In genomic region chr19:35241417-35241816, GRCh38 we compare ENCODE assay signal across 38 cellular contexts. TPM values are rescaled to one million over a fixed set of nuclear protein-coding genes. Genes with fewer than 3 reads are reported as not detected.
"Had no signal": no experiment of that assay in that cellular context is flagged by ENCODE, and none has a peak within 500 bp of the region (broad histone marks: within the 10 kb centered on the region; RNA-seq: fewer than 3 reads in every experiment).

No MANE protein-coding gene starts in this region.

- H3K9me3 ChIP-seq: pancreas, prostate gland had no signal

- H3K27ac Mint-ChIP-seq: activated naive CD8-positive, alpha-beta T cell treated with anti-CD3 and anti-CD28 coated beads for 36 hours; activated T-helper 2 cell treated with anti-CD3 and anti-CD28 coated beads, Interferon-gamma antibody, Interleukin-2, Interleukin-4, amounts not matched to agents 10 μg/mL and 5 μg/mL and 100 μg/mL, durations not matched to agents 14 hours and 24 hours and 36 hours; brain; mesothelial cell of epicardium; stimulated activated naive CD8-positive, alpha-beta T cell treated with anti-CD3 and anti-CD28 coated beads, Interleukin-15, Interleukin-2, amounts not matched to agents 100 ng/mL and 50 ng/mL, for 24 hours; type B pancreatic cell had no signal

- ATAC-seq: gastrocnemius medialis, left cardiac atrium, pancreas, sciatic nerve had no signal

- H3K27ac ChIP-seq: ascending aorta, cardiac muscle cell, coronary artery, gastrocnemius medialis, hepatocyte, pancreas, prostate gland, VCaP had no signal

- H3K4me3 ChIP-seq: ascending aorta, cardiac muscle cell, coronary artery, dorsolateral prefrontal cortex, gastrocnemius medialis, hepatocyte, pancreas, prostate gland, skin epidermis had no signal

- H3K9me3 Mint-ChIP-seq: type B pancreatic cell had no signal

- H3K36me3 ChIP-seq: ascending aorta, cardiac muscle cell, gastrocnemius medialis, pancreas, prostate gland had no signal

- DNase-seq: activated CD4-positive, alpha-beta T cell treated with anti-CD3 and anti-CD28 coated beads for 4 hours; activated CD4-positive, alpha-beta T cell treated with anti-CD3 and anti-CD28 coated beads, Interleukin-2, amount 50 U/mL, for 4 hours; activated CD8-positive, alpha-beta memory T cell treated with anti-CD3 and anti-CD28 coated beads for 24 hours; activated CD8-positive, alpha-beta memory T cell treated with anti-CD3 and anti-CD28 coated beads, Interleukin-2, amount 50 U/mL, for 4 hours; activated naive CD8-positive, alpha-beta T cell treated with anti-CD3 and anti-CD28 coated beads for 36 hours; activated T-cell treated with anti-CD3 and anti-CD28 coated beads, Interleukin-2, amount 50 U/mL, for 1 hour; dorsolateral prefrontal cortex; effector memory CD4-positive, alpha-beta T cell; erythroblast; gastrocnemius medialis; glutamatergic neuron; left cardiac atrium; naive B cell; nucleus accumbens; pancreas; retina; stimulated activated CD4-positive, alpha-beta T cell treated with anti-CD3 and anti-CD28 coated beads, Interleukin-12 subunit alpha, Interleukin-12 subunit beta, amount 100 ng/mL, for 4 hours; stimulated activated CD4-positive, alpha-beta T cell treated with anti-CD3 and anti-CD28 coated beads, Interleukin-4, amount 100 ng/mL, for 1 hour; substantia nigra; T-helper 9 cell had no signal

- H3K4me1 ChIP-seq: ascending aorta, gastrocnemius medialis, pancreas, prostate gland had no signal

- H3K36me3 Mint-ChIP-seq: brain, type B pancreatic cell had no signal

- H3K4me1 Mint-ChIP-seq: brain, mesothelial cell of epicardium, neural crest cell had no signal

- H3K4me3 Mint-ChIP-seq: activated naive CD8-positive, alpha-beta T cell treated with anti-CD3 and anti-CD28 coated beads for 36 hours; brain; mesothelial cell of epicardium; neural crest cell; stimulated activated naive CD8-positive, alpha-beta T cell treated with anti-CD3 and anti-CD28 coated beads, Interleukin-15, Interleukin-2, amounts not matched to agents 100 ng/mL and 50 ng/mL, for 24 hours; type B pancreatic cell had no signal

- H3K27me3 ChIP-seq: ascending aorta, cardiac muscle cell, hepatocyte, pancreas had no signal

- H3K27me3 Mint-ChIP-seq: activated naive CD8-positive, alpha-beta T cell treated with anti-CD3 and anti-CD28 coated beads for 36 hours; stimulated activated naive CD8-positive, alpha-beta T cell treated with anti-CD3 and anti-CD28 coated beads, Interleukin-15, Interleukin-2, amounts not matched to agents 100 ng/mL and 50 ng/mL, for 24 hours had no signal

RNA-seq across cellular contexts. Expression of gene FAM187B, which starts 12.9 kb away (rescaled TPM):
- total RNA-seq: activated naive CD8-positive, alpha-beta T cell treated with anti-CD3 and anti-CD28 coated beads for 36 hours; activated T-helper 2 cell treated with anti-CD3 and anti-CD28 coated beads, Interferon-gamma antibody, Interleukin-2, Interleukin-4, amounts not matched to agents 10 μg/mL and 5 μg/mL and 100 μg/mL, durations not matched to agents 14 hours and 24 hours and 36 hours; ascending aorta; cardiac muscle cell; cerebellum; gastrocnemius medialis; hepatocyte; left cardiac atrium; mesothelial cell of epicardium; neural crest cell; pancreas; T-helper 1 cell treated with Interleukin-12 subunit alpha and Interleukin-12 subunit beta and Interleukin-4 antibody, amounts not matched to agents 30 ng/mL and 1 ng/mL, for 36 hours had no signal
- polyA plus RNA-seq: cardiac muscle cell, hepatocyte, keratinocyte, liver, pancreas had no signal

RNA-seq across cellular contexts. Expression of gene HAMP, which starts 40.9 kb away (rescaled TPM):
- total RNA-seq: ascending aorta, cerebellum, gastrocnemius medialis had no signal
- polyA plus RNA-seq: keratinocyte had no signal

RNA-seq across cellular contexts. Expression of gene MAG, which starts 50.5 kb away (rescaled TPM):
- total RNA-seq: ascending aorta, hepatocyte, left cardiac atrium, neural crest cell had no signal
- polyA plus RNA-seq: keratinocyte had no signal
